In the genomic region with DNA sequence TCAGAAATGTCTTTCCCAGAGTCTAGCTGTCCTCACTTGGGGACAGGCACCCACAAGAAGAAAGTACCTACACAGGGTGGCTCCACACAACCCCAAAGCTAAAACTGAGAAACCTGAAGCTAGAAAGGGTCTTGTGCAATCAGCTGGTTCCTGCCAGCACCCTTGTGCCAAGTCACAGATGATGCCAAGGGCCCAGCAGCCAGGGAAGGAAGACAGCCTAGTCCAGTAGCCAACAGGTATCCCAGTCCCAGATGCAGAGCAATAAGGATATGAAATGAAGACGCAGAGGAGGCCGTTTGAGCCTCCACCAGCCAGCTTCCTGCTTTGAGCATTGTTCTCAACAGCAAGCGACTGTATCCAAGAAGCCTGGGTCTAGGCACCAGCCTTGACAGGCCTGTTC, we compare ENCODE assay signal across 19 cellular contexts. TPM values are rescaled to one million over a fixed set of nuclear protein-coding genes. Genes with fewer than 3 reads are reported as not detected.
DNase-seq lines count a peak whose midpoint lies in the region; ATAC-seq, FAIRE-seq and TF ChIP-seq lines count a peak whose summit lies in the region.
"Had no signal": no experiment of that assay in that cellular context is flagged by ENCODE, and none has a peak within 500 bp of the region (broad histone marks: within the 10 kb centered on the region; RNA-seq: fewer than 3 reads in every experiment).

No MANE protein-coding gene starts in this region.

- H3K4me3 ChIP-seq in right cardiac atrium (ENCODE audit: low read length) (no peak overlapping the region), HepG2 (replicated peaks in 1 of 3; ENCODE audit: insufficient read depth in 1 of 3, low read depth in 2 of 3, low read length in 3 of 3) (no peak overlapping the region), prostate gland (no peak overlapping the region), upper lobe of right lung (no peak overlapping the region)
- no peak overlapping the region for H3K4me3 ChIP-seq in CD4-positive, alpha-beta memory T cell (ENCODE audit: low read length in 2 of 2)
- H3K4me3 ChIP-seq: A549, BLaER1, GM23338, Peyer's patch had no signal

- no peaks in the 10 kb centered on the region for H3K4me1 ChIP-seq in right cardiac atrium (ENCODE audit: control insufficient read depth, insufficient read depth, low read length)
- peaks cover 65% of the 10 kb centered on the region for H3K4me1 ChIP-seq in HepG2 (ENCODE audit: insufficient read depth, low read length)
- no peaks in the 10 kb centered on the region for H3K4me1 ChIP-seq in prostate gland (replicated peaks)
- no peaks in the 10 kb centered on the region for H3K4me1 ChIP-seq in upper lobe of right lung
- H3K4me1 ChIP-seq in CD4-positive, alpha-beta memory T cell (ENCODE audit: insufficient read depth, low read length) = peaks cover 1% of the 10 kb centered on the region
- H3K4me1 ChIP-seq: BLaER1, Peyer's patch had no signal

- H3K9me3 Mint-ChIP-seq in CD4-positive, alpha-beta memory T cell = no peaks in the 10 kb centered on the region
- H3K9me3 Mint-ChIP-seq in stimulated activated naive B cell treated with anti-CD40 and anti-IgM and Interleukin-4, amounts not matched to agents 10 μg/mL and 1 μg/mL and 100 μg/mL, for 72 hours = no peaks in the 10 kb centered on the region
- H3K9me3 Mint-ChIP-seq: CD8-positive, alpha-beta memory T cell; GM23338 had no signal

- POLR2A ChIA-PET in HepG2 (lab: Yijun Ruan, JAX) = interaction anchor here (0.8 kb wide), 1 partner anchor 29 kb away, joined by 3 read pairs; no protein-coding TSS in a partner anchor
- POLR2A ChIA-PET in CD4-positive, alpha-beta memory T cell (lab: Charles Lee; ENCODE audit: partially characterized antibody) = interaction anchor here (0.6 to 0.7 kb wide), 2 partner anchors 10 to 70 kb away, joined by 3 to 4 read pairs; a partner anchor contains a TSS

- TF ChIP-seq POLR2A in HepG2 (IDR thresholded peaks at IDR 0.05; ENCODE audit: insufficient read depth in 1 of 2, low read depth in 2 of 2, low read length in 2 of 2) = no peak
- TF ChIP-seq POLR2A in prostate gland (IDR thresholded peaks at IDR 0.05) = no peak

- no peaks in the 10 kb centered on the region for H3K4me1 Mint-ChIP-seq in CD4-positive, alpha-beta memory T cell
- no peaks in the 10 kb centered on the region for H3K4me1 Mint-ChIP-seq in stimulated activated naive B cell treated with anti-CD40 and anti-IgM and Interleukin-4, amounts not matched to agents 10 μg/mL and 1 μg/mL and 100 μg/mL, for 72 hours
- H3K4me1 Mint-ChIP-seq: CD8-positive, alpha-beta memory T cell; GM23338 had no signal

- ATAC-seq in left cardiac atrium (peak; percentile 30 to 47), right cardiac atrium (no peak), HepG2 (no peak), upper lobe of right lung (peak; percentile 63), GM21367 (IDR thresholded peaks at IDR 0.05; ENCODE audit: unreplicated experiment) (no peak)
- ATAC-seq in stimulated activated naive B cell treated with anti-CD40 and anti-IgM and Interleukin-4, amounts not matched to agents 10 μg/mL and 1 μg/mL and 100 μg/mL, for 72 hours (replicated peaks) = no peak
- ATAC-seq: A549, GM23338 had no signal

- peaks cover 21% of the 10 kb centered on the region for H4K20me1 ChIP-seq in HepG2 (ENCODE audit: insufficient read depth, low read length)

- WGBS in right cardiac atrium = 96% methylated on average over 3 of the region's 3 CpGs
- 92% methylated on average over 2 of the region's 3 CpGs for WGBS in HepG2 (ENCODE audit: low lambda C conversion rate)
- WGBS in prostate gland = 60% methylated on average over 3 of the region's 3 CpGs

- H3K27me3 ChIP-seq in right cardiac atrium (ENCODE audit: control insufficient read depth, insufficient read depth) (no peaks in the 10 kb centered on the region), HepG2 (ENCODE audit: control insufficient read depth in 1 of 2, insufficient read depth in 2 of 2, low read length in 2 of 2) (no peaks in the 10 kb centered on the region), prostate gland (replicated peaks; ENCODE audit: insufficient read depth) (no peaks in the 10 kb centered on the region), upper lobe of right lung (peaks cover 5% of the 10 kb centered on the region)
- peaks cover 7% of the 10 kb centered on the region for H3K27me3 ChIP-seq in CD4-positive, alpha-beta memory T cell (ENCODE audit: insufficient read depth, low read length)
- H3K27me3 ChIP-seq: Peyer's patch had no signal

- DNase-seq in left cardiac atrium = no peak
- no peak for DNase-seq in right cardiac atrium
- DNase-seq in HepG2 (ENCODE audit: low spot score) = no peak
- peak; percentile 76 for DNase-seq in prostate gland (ENCODE audit: low spot score)
- DNase-seq in upper lobe of right lung = no peak
- no peak for DNase-seq in CD4-positive, alpha-beta memory T cell
- no peak for DNase-seq in stimulated activated naive B cell treated with anti-CD40 and anti-IgM and Interleukin-4, amounts not matched to agents 10 μg/mL and 1 μg/mL and 100 μg/mL, for 72 hours
- DNase-seq: CD8-positive, alpha-beta memory T cell; DMS53; HCEC 1CT; NCI-H1092 treated with DMSO at 0.1 percent for 48 hours; NCI-H2081 treated with DMSO at 0.1 percent for 48 hours; NCI-H446 treated with DMSO at 0.1 percent for 48 hours; Peyer's patch had no signal

- TF ChIP-seq CTCF in HepG2 (CRISPR knock-in tag; IDR thresholded peaks at IDR 0.05) (no peak), prostate gland (IDR thresholded peaks at IDR 0.05) (no peak), upper lobe of right lung (IDR thresholded peaks at IDR 0.05) (no peak)

- TF ChIP-seq RAD21 in HepG2 (CRISPR knock-in tag; IDR thresholded peaks at IDR 0.05) = no peak

- H3K36me3 ChIP-seq in HepG2 (replicated peaks in 1 of 2; ENCODE audit: control insufficient read depth in 1 of 2, insufficient read depth in 2 of 2, low read length in 2 of 2) (peaks cover 2 to 8% of the 10 kb centered on the region in 2 experiments; a peak in 3 of 5 replicates), prostate gland (no peaks in the 10 kb centered on the region), upper lobe of right lung (no peaks in the 10 kb centered on the region)
- no peaks in the 10 kb centered on the region for H3K36me3 ChIP-seq in CD4-positive, alpha-beta memory T cell (ENCODE audit: insufficient read depth, low read length)
- H3K36me3 ChIP-seq: BLaER1, Peyer's patch had no signal

- H3K79me2 ChIP-seq in HepG2 (ENCODE audit: insufficient read depth, low read length) = peaks cover 47% of the 10 kb centered on the region

- CTCF ChIA-PET in HepG2 (lab: Yijun Ruan, JAX; ENCODE audit: low intra/inter-chr PET ratio, low total read pairs) = no interaction called here
- CTCF ChIA-PET in CD4-positive, alpha-beta memory T cell (lab: Charles Lee; ENCODE audit: partially characterized antibody) = no interaction called here

- no peak overlapping the region for H3K27ac Mint-ChIP-seq in CD4-positive, alpha-beta memory T cell
- no peak overlapping the region for H3K27ac Mint-ChIP-seq in stimulated activated naive B cell treated with anti-CD40 and anti-IgM and Interleukin-4, amounts not matched to agents 10 μg/mL and 1 μg/mL and 100 μg/mL, for 72 hours
- H3K27ac Mint-ChIP-seq: CD8-positive, alpha-beta memory T cell; GM23338 had no signal

- H3K27ac ChIP-seq in right cardiac atrium (ENCODE audit: low read length) (no peak overlapping the region), HepG2 (ENCODE audit: extremely low read length, insufficient read depth, low read length) (no peak overlapping the region), prostate gland (no peak overlapping the region), upper lobe of right lung (no peak overlapping the region)
- H3K27ac ChIP-seq in CD4-positive, alpha-beta memory T cell (ENCODE audit: low read depth, low read length) = no peak overlapping the region
- H3K27ac ChIP-seq: A549, BLaER1, Peyer's patch had no signal

- peaks cover 2 to 6% of the 10 kb centered on the region in 2 donors for H3K36me3 Mint-ChIP-seq in CD4-positive, alpha-beta memory T cell
- no peaks in the 10 kb centered on the region for H3K36me3 Mint-ChIP-seq in stimulated activated naive B cell treated with anti-CD40 and anti-IgM and Interleukin-4, amounts not matched to agents 10 μg/mL and 1 μg/mL and 100 μg/mL, for 72 hours
- H3K36me3 Mint-ChIP-seq: CD8-positive, alpha-beta memory T cell had no signal

- no peak for TF ChIP-seq EP300 in HepG2 (IDR thresholded peaks at IDR 0.05; ENCODE audit: low read depth in 2 of 2, low read length in 2 of 2)
- no peak for TF ChIP-seq EP300 in HepG2 (CRISPR knock-in tag; IDR thresholded peaks at IDR 0.05; ENCODE audit: borderline replicate concordance)

- no peak overlapping the region for H3K4me2 ChIP-seq in HepG2 (ENCODE audit: low read depth, low read length)
- H3K4me2 ChIP-seq: A549, BLaER1, GM23338 had no signal

- H3K9me3 ChIP-seq in right cardiac atrium (ENCODE audit: control insufficient read depth, low read length) (no peaks in the 10 kb centered on the region), HepG2 (ENCODE audit: low read length) (no peaks in the 10 kb centered on the region), prostate gland (no peaks in the 10 kb centered on the region), upper lobe of right lung (no peaks in the 10 kb centered on the region)
- no peaks in the 10 kb centered on the region for H3K9me3 ChIP-seq in CD4-positive, alpha-beta memory T cell (ENCODE audit: control insufficient read depth in 1 of 2, low read length in 2 of 2)
- H3K9me3 ChIP-seq: A549, Peyer's patch had no signal

- no peaks in the 10 kb centered on the region for H3K27me3 Mint-ChIP-seq in CD4-positive, alpha-beta memory T cell
- peaks cover 0 to under 1% of the 10 kb centered on the region in 2 donors for H3K27me3 Mint-ChIP-seq in stimulated activated naive B cell treated with anti-CD40 and anti-IgM and Interleukin-4, amounts not matched to agents 10 μg/mL and 1 μg/mL and 100 μg/mL, for 72 hours

- no peak overlapping the region for H3K4me3 Mint-ChIP-seq in CD4-positive, alpha-beta memory T cell
- H3K4me3 Mint-ChIP-seq in stimulated activated naive B cell treated with anti-CD40 and anti-IgM and Interleukin-4, amounts not matched to agents 10 μg/mL and 1 μg/mL and 100 μg/mL, for 72 hours = no peak overlapping the region
- H3K4me3 Mint-ChIP-seq: CD8-positive, alpha-beta memory T cell; GM23338 had no signal

- no TSS peak for BruUV-seq in HepG2 (replicated peaks; lab: Mats Ljungman, UMichigan)

- intact Hi-C loops in left cardiac atrium (cut with DNase I) = no loop called here
- intact Hi-C loops in right cardiac atrium (cut with DNase I) = no loop called here
- intact Hi-C loops in HepG2 (cut with micrococcal nuclease; ENCODE audit: unreplicated experiment) = no loop called here
- intact Hi-C loops in prostate gland (cut with DNase I) = no loop called here
- intact Hi-C loops in upper lobe of right lung (cut with DNase I) = no loop called here
- intact Hi-C loops in CD4-positive, alpha-beta memory T cell (cut with micrococcal nuclease) = no loop called here

- in situ Hi-C loops in HepG2 (cut with HindIII; ENCODE audit: extremely low pct_ligation_motif_present, low pct_unique_long_range_greater_than_20kb) = no loop called here

- FAIRE-seq in HepG2 (lab: Jason Lieb, UNC) = no peak
- FAIRE-seq: A549, GM12891 had no signal

- H2AFZ ChIP-seq in HepG2 (ENCODE audit: low read length) = no peak overlapping the region
- H2AFZ ChIP-seq: GM23338 had no signal

- no peak overlapping the region for H3K9ac ChIP-seq in HepG2 (ENCODE audit: insufficient read depth, low read depth, low read length)
- H3K9ac ChIP-seq: BLaER1 had no signal

RNA-seq across cellular contexts. Expression of a gene that starts 6.1 kb away (rescaled TPM):
- total RNA-seq in left cardiac atrium = 10 to 100 TPM; 23.6 to 31.1 TPM
- total RNA-seq in right cardiac atrium = 10 to 100 TPM; 30.3 to 44.6 (median 35.5) TPM
- 16.2 TPM for polyA plus RNA-seq in right cardiac atrium
- 13.1 and 17.5 TPM in 2 replicates for total RNA-seq in HepG2 (2016; rRNA removed; fragmentation: Illumina TruSeq; extraction: Trizol)
- total RNA-seq in HepG2 (2016; cell fraction: cytosol; rRNA removed; fragmentation: Illumina TruSeq; extraction: Trizol; ENCODE audit: low read depth) = 6.3 and 10.6 TPM in 2 replicates
- 11.5 and 15.9 TPM in 2 replicates for total RNA-seq in HepG2 (2016; cell fraction: insoluble cytoplasmic fraction; rRNA removed; fragmentation: Illumina TruSeq; extraction: Trizol)
- total RNA-seq in HepG2 (2016; cell fraction: membrane; rRNA removed; fragmentation: Illumina TruSeq; extraction: Trizol) = 7.6 and 8.4 TPM in 2 replicates
- 24.7 and 31.2 TPM in 2 replicates for total RNA-seq in HepG2 (2016; cell fraction: nucleus; rRNA removed; fragmentation: Illumina TruSeq; extraction: Trizol)
- 17.7 and 18.7 TPM in 2 replicates for polyA plus RNA-seq in HepG2 (2011; rRNA removed)
- polyA plus RNA-seq in HepG2 (2011; cell fraction: cytosol; rRNA removed) = 7.6 and 8.0 TPM in 2 replicates
- 54.1 and 60.4 TPM in 2 replicates for polyA plus RNA-seq in HepG2 (2011; cell fraction: nucleus; rRNA removed)
- 13.6 and 13.9 TPM in 2 replicates for polyA plus RNA-seq in HepG2 (2012)
- 1.1 and 1.4 TPM in 2 replicates for polyA plus RNA-seq in HepG2 (2016; cell fraction: cytosol; fragmentation: Illumina TruSeq; extraction: Trizol; ENCODE audit: low read depth)
- 15.2 and 18.7 TPM in 2 replicates for polyA plus RNA-seq in HepG2 (2016; cell fraction: insoluble cytoplasmic fraction; fragmentation: Illumina TruSeq; extraction: Trizol; ENCODE audit: low read depth)
- 3.2 and 3.9 TPM in 2 replicates for polyA plus RNA-seq in HepG2 (2016; cell fraction: membrane; fragmentation: Illumina TruSeq; extraction: Trizol; ENCODE audit: low read depth)
- 54.7 and 64.0 TPM in 2 replicates for polyA plus RNA-seq in HepG2 (2016; cell fraction: nucleus; fragmentation: Illumina TruSeq; extraction: Trizol; ENCODE audit: insufficient read depth, low read depth)
- polyA minus RNA-seq in HepG2 (2011; rRNA and poly(A)+ RNA removed; ENCODE audit: low replicate concordance) = 7.3 and 14.7 TPM in 2 replicates
- 3.6 and 7.4 TPM in 2 replicates for polyA minus RNA-seq in HepG2 (2011; cell fraction: cytosol; rRNA and poly(A)+ RNA removed)
- polyA minus RNA-seq in HepG2 (2011; cell fraction: nucleus; rRNA and poly(A)+ RNA removed) = 35.8 and 42.5 TPM in 2 replicates
- total RNA-seq in prostate gland = 10 to 100 TPM; 14.6 to 38.3 TPM
- total RNA-seq in upper lobe of right lung = 43.6 TPM
- total RNA-seq in CD4-positive, alpha-beta memory T cell = 1 to 10 TPM; 7.7 to 8.3 TPM
- 1 to 10 TPM; 1.6 to 4.3 TPM for polyA plus RNA-seq in CD4-positive, alpha-beta memory T cell

Comparison
In these comparisons a context has a peak if more than half of its experiments do, and no peak if none do; other contexts are left out.
1. ATAC-seq: peak in left cardiac atrium (2 of 2) and upper lobe of right lung (single experiment); none in right cardiac atrium (0 of 2), HepG2 (single experiment), GM21367 (single experiment) and stimulated activated naive B cell treated with anti-CD40 and anti-IgM and Interleukin-4, amounts not matched to agents 10 μg/mL and 1 μg/mL and 100 μg/mL, for 72 hours (0 of 2).